ENCODE assay signal across 6 cellular contexts in genomic region chr7:133619491-133619890, GRCh38.
"Had no signal": no experiment of that assay in that cellular context is flagged by ENCODE, and none has a peak within 500 bp of the region (broad histone marks: within the 10 kb centered on the region; RNA-seq: fewer than 3 reads in every experiment).

No MANE protein-coding gene starts in this region.

- ATAC-seq: GM23338, K562 had no signal

- H3K4me3 ChIP-seq: GM23338, K562 had no signal

- DNase-seq: H9, HCEC 1CT, IMR-90, KG1 had no signal
